ENCODE assay signal across 8 cellular contexts in the genomic region with DNA sequence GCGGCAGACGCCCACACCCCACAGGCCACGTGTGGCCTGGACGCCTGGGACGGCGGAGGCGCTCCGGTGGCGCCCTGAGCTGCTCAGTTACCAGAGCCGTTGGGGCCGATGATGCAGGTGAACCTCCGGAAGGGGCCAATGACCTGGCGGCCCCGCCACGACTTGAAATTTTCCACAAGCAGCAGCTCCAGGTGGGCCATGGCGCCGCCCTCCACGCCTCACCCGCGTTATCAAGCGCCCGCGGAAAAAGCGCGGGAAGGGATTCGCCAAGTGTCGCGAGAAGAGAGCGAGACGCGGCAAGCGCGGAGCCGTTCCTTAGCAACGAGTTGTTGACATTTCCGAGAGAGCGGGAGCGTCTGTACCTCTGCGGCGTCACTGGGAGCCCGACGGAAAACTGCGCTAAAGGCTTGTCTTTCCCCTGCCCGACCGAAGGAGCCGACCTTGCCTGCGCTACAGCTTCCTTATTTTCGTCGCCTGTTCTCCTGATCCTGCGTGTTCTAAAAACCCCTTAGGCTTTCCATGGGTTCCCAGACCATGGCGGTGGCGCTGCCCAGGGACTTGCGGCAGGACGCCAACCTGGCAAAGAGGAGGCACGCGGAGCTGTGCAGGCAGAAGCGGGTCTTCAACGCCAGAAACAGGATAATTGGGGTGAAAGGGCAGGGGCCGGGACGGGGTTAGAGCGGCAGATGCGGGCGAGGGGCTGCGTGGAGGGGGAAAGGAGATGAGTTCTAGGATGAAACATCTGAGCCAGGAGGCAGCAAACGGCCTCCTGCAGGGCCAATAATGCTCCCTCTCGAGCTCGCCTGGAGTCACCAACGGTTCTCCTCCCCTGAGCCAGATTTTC. TPM values are rescaled to one million over a fixed set of nuclear protein-coding genes. Genes with fewer than 3 reads are reported as not detected.
DNase-seq lines count a peak whose midpoint lies in the region; ATAC-seq and TF ChIP-seq lines count a peak whose summit lies in the region.

Gene RIBC2, plus strand, starts transcription at position 326 of the 844 bp plus-strand sequence. Its CDS starts 194 bp downstream, at position 520.
A gene with protein sequence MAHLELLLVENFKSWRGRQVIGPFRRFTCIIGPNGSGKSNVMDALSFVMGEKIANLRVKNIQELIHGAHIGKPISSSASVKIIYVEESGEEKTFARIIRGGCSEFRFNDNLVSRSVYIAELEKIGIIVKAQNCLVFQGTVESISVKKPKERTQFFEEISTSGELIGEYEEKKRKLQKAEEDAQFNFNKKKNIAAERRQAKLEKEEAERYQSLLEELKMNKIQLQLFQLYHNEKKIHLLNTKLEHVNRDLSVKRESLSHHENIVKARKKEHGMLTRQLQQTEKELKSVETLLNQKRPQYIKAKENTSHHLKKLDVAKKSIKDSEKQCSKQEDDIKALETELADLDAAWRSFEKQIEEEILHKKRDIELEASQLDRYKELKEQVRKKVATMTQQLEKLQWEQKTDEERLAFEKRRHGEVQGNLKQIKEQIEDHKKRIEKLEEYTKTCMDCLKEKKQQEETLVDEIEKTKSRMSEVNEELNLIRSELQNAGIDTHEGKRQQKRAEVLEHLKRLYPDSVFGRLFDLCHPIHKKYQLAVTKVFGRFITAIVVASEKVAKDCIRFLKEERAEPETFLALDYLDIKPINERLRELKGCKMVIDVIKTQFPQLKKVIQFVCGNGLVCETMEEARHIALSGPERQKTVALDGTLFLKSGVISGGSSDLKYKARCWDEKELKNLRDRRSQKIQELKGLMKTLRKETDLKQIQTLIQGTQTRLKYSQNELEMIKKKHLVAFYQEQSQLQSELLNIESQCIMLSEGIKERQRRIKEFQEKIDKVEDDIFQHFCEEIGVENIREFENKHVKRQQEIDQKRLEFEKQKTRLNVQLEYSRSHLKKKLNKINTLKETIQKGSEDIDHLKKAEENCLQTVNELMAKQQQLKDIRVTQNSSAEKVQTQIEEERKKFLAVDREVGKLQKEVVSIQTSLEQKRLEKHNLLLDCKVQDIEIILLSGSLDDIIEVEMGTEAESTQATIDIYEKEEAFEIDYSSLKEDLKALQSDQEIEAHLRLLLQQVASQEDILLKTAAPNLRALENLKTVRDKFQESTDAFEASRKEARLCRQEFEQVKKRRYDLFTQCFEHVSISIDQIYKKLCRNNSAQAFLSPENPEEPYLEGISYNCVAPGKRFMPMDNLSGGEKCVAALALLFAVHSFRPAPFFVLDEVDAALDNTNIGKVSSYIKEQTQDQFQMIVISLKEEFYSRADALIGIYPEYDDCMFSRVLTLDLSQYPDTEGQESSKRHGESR (minus strand): TSS at position 232 of the 844 bp plus-strand sequence. CDS start 32 bp downstream, at position 200.

- H3K36me3 ChIP-seq in adipocyte (ENCODE audit: control insufficient read depth, insufficient read depth, low read length, severe bottlenecking), result no peaks in the 10 kb centered on the region
- H3K36me3 ChIP-seq in right atrium auricular region, result no peaks in the 10 kb centered on the region
- no peaks in the 10 kb centered on the region for H3K36me3 ChIP-seq in transverse colon

- ATAC-seq in HG03460 (IDR thresholded peaks at IDR 0.05; ENCODE audit: unreplicated experiment), result no peak

- H3K4me1 ChIP-seq in adipocyte (ENCODE audit: control insufficient read depth, insufficient read depth, low read length), result peaks cover 5% of the 10 kb centered on the region
- peaks cover 0 to 6% of the 10 kb centered on the region in 2 donors for H3K4me1 ChIP-seq in right atrium auricular region
- H3K4me1 ChIP-seq in transverse colon, result peaks cover 7 to 13% (median 11%) of the 10 kb centered on the region in 4 donors

- in situ Hi-C loops in transverse colon (cut with MboI; ENCODE audit: low pct_ligation_motif_present in 1 of 4, low pct_unique_long_range_greater_than_20kb in 1 of 4, low sequenced_read_pairs in 3 of 4), result no loop called here

- H3K9ac ChIP-seq in adipocyte (ENCODE audit: low read length), result peak within 1 kb of the TSS; percentile 32

- no peaks in the 10 kb centered on the region for H3K27me3 ChIP-seq in adipocyte (replicated peaks; ENCODE audit: control insufficient read depth, insufficient read depth, low read length)
- no peaks in the 10 kb centered on the region for H3K27me3 ChIP-seq in right atrium auricular region
- H3K27me3 ChIP-seq in transverse colon, result no peaks in the 10 kb centered on the region

- no peak for TF ChIP-seq POLR2A in transverse colon (IDR thresholded peaks at IDR 0.05)

- peak; percentile 81 for DNase-seq in DMS114 treated with DMSO at 0.1 percent for 48 hours (lab: John Stamatoyannopoulos, UW; ENCODE audit: unreplicated experiment)
- DNase-seq in Kasumi-1 (lab: John Stamatoyannopoulos, UW), result peak; percentile 5 to 7
- DNase-seq in T follicular helper cell (ENCODE audit: low read depth), result peak; percentile 85
- peak; percentile 73 for DNase-seq in adipocyte (ENCODE audit: low read depth)
- DNase-seq in right atrium auricular region (ENCODE audit: low spot score), result peak; percentile 82
- DNase-seq in posterior vena cava (ENCODE audit: low spot score), result peak; percentile 93
- DNase-seq in transverse colon, result peak; percentile 80

- intact Hi-C loops in posterior vena cava (cut with DNase I), result no loop called here
- intact Hi-C loops in transverse colon (cut with DNase I; ENCODE audit: low total_unique reads), result no loop called here

- no peaks in the 10 kb centered on the region for H3K9me3 ChIP-seq in adipocyte (ENCODE audit: control insufficient read depth, low read length)
- no peaks in the 10 kb centered on the region for H3K9me3 ChIP-seq in right atrium auricular region
- no peaks in the 10 kb centered on the region for H3K9me3 ChIP-seq in transverse colon

- no peak within 1 kb of the TSS for H3K27ac ChIP-seq in right atrium auricular region
- peak within 1 kb of the TSS in 2 of 4 donors; percentile 18 to 42 for H3K27ac ChIP-seq in transverse colon

- TF ChIP-seq CTCF in right atrium auricular region (IDR thresholded peaks at IDR 0.05), result no peak
- no peak for TF ChIP-seq CTCF in transverse colon (IDR thresholded peaks at IDR 0.05)

- 0 to 17% methylated on average over 3 to 68 of the region's 68 CpGs for WGBS in transverse colon (ENCODE audit: low coverage in 1 of 2), 2 donors

- no peak for TF ChIP-seq EP300 in transverse colon (IDR thresholded peaks at IDR 0.05; ENCODE audit: low read depth)

- H3K4me3 ChIP-seq in adipocyte (ENCODE audit: low read length) (peak within 1 kb of the TSS; percentile 83), right atrium auricular region (peak within 1 kb of the TSS; percentile 29 to 50), transverse colon (peak within 1 kb of the TSS; percentile 24 to 51 (median 33))

RNA-seq across cellular contexts. Expression of gene RIBC2, which starts in this region (rescaled TPM):
- total RNA-seq in right atrium auricular region (not detected), posterior vena cava (under 1 TPM in 1 of 2 donors, not detected in 1; 0.42 TPM), transverse colon (not detected)

RNA-seq across cellular contexts. Expression of the second gene that starts in this region (rescaled TPM):
- total RNA-seq in right atrium auricular region (not detected), posterior vena cava (not detected), transverse colon (not detected)

Comparison
In these comparisons a context has a peak if more than half of its experiments do, and no peak if none do; other contexts are left out.
1. Peak in DNase-seq and H3K4me3 ChIP-seq in right atrium auricular region; RNA of the genes that start here not detected or under 1 TPM.
2. Peak in DNase-seq in posterior vena cava; RNA of the genes that start here not detected or under 1 TPM.
3. Peak in DNase-seq and H3K4me3 ChIP-seq in transverse colon; RNA of the genes that start here not detected or under 1 TPM.
4. DNase-seq: peak in every context shown above with its lines; median percentile 93 in posterior vena cava; 85 in T follicular helper cell; 82 in right atrium auricular region; 81 in DMS114 treated with DMSO at 0.1 percent for 48 hours; 80 in transverse colon; 73 in adipocyte; 6 in Kasumi-1.
5. H3K4me3 ChIP-seq: peak in every context shown above with its lines; median percentile 83 in adipocyte; 40 in right atrium auricular region; 33 in transverse colon.